ENCODE assay signal across 8 cellular contexts in the genomic region with DNA sequence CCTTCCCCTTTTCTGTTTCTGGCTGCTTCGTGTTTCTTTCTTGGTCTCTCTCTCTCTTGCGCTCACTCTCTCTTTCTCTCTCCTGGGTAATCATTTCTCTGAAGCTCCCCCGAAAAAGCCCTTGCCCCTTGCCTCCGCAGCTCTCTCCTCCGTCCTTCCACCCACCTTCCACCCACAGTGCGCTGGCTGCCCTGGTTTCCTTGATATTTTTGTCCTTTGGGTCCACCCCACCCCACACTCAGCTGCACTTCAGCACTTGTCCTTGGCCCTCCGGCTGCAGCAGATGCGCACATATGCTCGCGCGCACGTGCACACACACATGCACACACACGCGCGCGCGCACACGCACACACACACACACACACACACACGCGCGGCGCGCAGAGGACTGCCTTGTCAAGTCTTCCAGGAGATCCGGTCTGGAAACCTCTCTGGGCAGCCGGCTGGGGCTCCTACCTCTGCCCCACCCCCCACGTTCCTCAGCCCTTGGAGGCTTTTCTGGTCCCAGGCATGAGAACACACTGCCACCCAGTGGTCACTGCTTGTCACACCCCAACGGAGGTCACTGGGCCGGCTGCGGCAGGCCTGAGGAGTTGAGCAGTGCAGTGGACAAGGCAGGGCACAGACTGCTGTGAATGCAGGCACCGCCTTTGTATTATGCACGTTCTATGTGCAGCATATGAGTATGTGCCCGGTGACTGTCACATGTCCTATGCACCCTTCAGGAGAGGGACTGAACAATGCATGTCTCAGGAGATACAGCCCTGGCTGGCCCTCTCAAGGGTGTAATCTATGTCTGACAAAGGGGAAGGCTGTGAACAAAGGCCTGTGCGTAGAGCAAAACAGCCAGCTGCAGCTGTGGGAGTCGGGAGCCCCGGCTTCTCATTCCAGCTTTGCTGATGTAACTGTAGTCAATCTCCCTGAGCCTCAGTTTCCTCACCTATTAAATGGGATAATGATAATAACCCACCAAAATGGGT. TPM values are rescaled to one million over a fixed set of nuclear protein-coding genes. Genes with fewer than 3 reads are reported as not detected.
DNase-seq lines count a peak whose midpoint lies in the region; ATAC-seq lines count a peak whose summit lies in the region.

No MANE protein-coding gene starts in this region.

- peak; percentile 88 for DNase-seq in HT1080 (ENCODE audit: low read depth)
- DNase-seq in NK-92 (lab: John Stamatoyannopoulos, UW; ENCODE audit: unreplicated experiment), result peak; percentile 18
- peak; percentile 74 to 81 for DNase-seq in activated CD8-positive, alpha-beta memory T cell treated with anti-CD3 and anti-CD28 coated beads for 1 hour (ENCODE audit: extremely low read depth in 1 of 2, low read depth in 1 of 2)
- peak; percentile 84 for DNase-seq in effector CD4-positive, alpha-beta T cell
- peak; percentile 90 to 95 for DNase-seq in lung microvascular endothelial cell (ENCODE audit: low read depth in 2 of 2)
- DNase-seq in stimulated activated CD4-positive, alpha-beta T cell treated with anti-CD3 and anti-CD28 coated beads, TNF-alpha, amount 100 ng/mL, for 24 hours (ENCODE audit: low read depth in 3 of 3), result peak; percentile 80 to 89 (median 85)

- ATAC-seq in GM19395 (IDR thresholded peaks at IDR 0.05; ENCODE audit: unreplicated experiment), result peak; percentile 88

- no peak overlapping the region for H3K9ac ChIP-seq in BLaER1

- H3K36me3 ChIP-seq in BLaER1, result no peaks in the 10 kb centered on the region

- H3K27me3 ChIP-seq in BLaER1, result peaks cover 89% of the 10 kb centered on the region

- peaks cover 29% of the 10 kb centered on the region; the same call in 1 of the 2 replicates for H4K20me1 ChIP-seq in BLaER1

- H3K4me2 ChIP-seq in BLaER1, result peak overlapping the region; percentile 86

- H3K4me1 ChIP-seq in BLaER1, result peaks cover 60% of the 10 kb centered on the region

- H3K4me3 ChIP-seq in BLaER1, result peak overlapping the region; percentile 60

- H3K27ac ChIP-seq in BLaER1, result no peak overlapping the region

- no peaks in the 10 kb centered on the region for H3K9me3 ChIP-seq in BLaER1

RNA-seq across cellular contexts. Expression of gene LAG3, which starts 6.5 kb away (rescaled TPM):
- 0.20 and 2.0 TPM in 2 replicates for total RNA-seq in HT1080 (2014; rRNA removed; shearing (Covaris generic))
- 0.18 and 0.41 TPM in 2 replicates for polyA plus RNA-seq in HT1080 (2015; cell fraction: cytosol; rRNA removed)
- 2.2 and 3.1 TPM in 2 replicates for polyA plus RNA-seq in HT1080 (2015; cell fraction: nucleus; rRNA removed)
- 0.20 and 0.22 TPM in 2 replicates for total RNA-seq in lung microvascular endothelial cell

RNA-seq across cellular contexts. Expression of gene CD4, which starts 10.5 kb away (rescaled TPM):
- 0.10 TPM in 1 of 2 replicates, not detected in the other for total RNA-seq in HT1080 (2014; rRNA removed; shearing (Covaris generic))
- polyA plus RNA-seq in HT1080 (2015; cell fraction: cytosol; rRNA removed), result 0.03 and 0.12 TPM in 2 replicates
- 0.16 and 0.35 TPM in 2 replicates for polyA plus RNA-seq in HT1080 (2015; cell fraction: nucleus; rRNA removed)
- not detected in 2 replicates for total RNA-seq in lung microvascular endothelial cell

RNA-seq across cellular contexts. Expression of gene PTMS, which starts 12.7 kb away (rescaled TPM):
- total RNA-seq in HT1080 (2014; rRNA removed; shearing (Covaris generic)), result 105 and 148 TPM in 2 replicates
- 644 and 745 TPM in 2 replicates for polyA plus RNA-seq in HT1080 (2015; cell fraction: cytosol; rRNA removed)
- polyA plus RNA-seq in HT1080 (2015; cell fraction: nucleus; rRNA removed), result 238 and 245 TPM in 2 replicates
- 45.1 and 56.0 TPM in 2 replicates for total RNA-seq in lung microvascular endothelial cell

RNA-seq across cellular contexts. Expression of gene MLF2, which starts 25.9 kb away (rescaled TPM):
- 283 and 297 TPM in 2 replicates for total RNA-seq in HT1080 (2014; rRNA removed; shearing (Covaris generic))
- 284 and 336 TPM in 2 replicates for polyA plus RNA-seq in HT1080 (2015; cell fraction: cytosol; rRNA removed)
- 179 and 198 TPM in 2 replicates for polyA plus RNA-seq in HT1080 (2015; cell fraction: nucleus; rRNA removed)
- total RNA-seq in lung microvascular endothelial cell, result 69.8 and 70.2 TPM in 2 replicates

RNA-seq across cellular contexts. Expression of gene GPR162, which starts 42.8 kb away (rescaled TPM):
- total RNA-seq in HT1080 (2014; rRNA removed; shearing (Covaris generic)), result 7.2 and 8.7 TPM in 2 replicates
- 1.6 and 3.2 TPM in 2 replicates for polyA plus RNA-seq in HT1080 (2015; cell fraction: cytosol; rRNA removed)
- polyA plus RNA-seq in HT1080 (2015; cell fraction: nucleus; rRNA removed), result 6.1 and 8.3 TPM in 2 replicates
- 0.20 and 0.87 TPM in 2 replicates for total RNA-seq in lung microvascular endothelial cell

Comparison
In these comparisons a context has a peak if more than half of its experiments do, and no peak if none do; other contexts are left out.
1. DNase-seq: peak in every context shown above with its lines; median percentile 92 in lung microvascular endothelial cell; 88 in HT1080; 85 in stimulated activated CD4-positive, alpha-beta T cell treated with anti-CD3 and anti-CD28 coated beads, TNF-alpha, amount 100 ng/mL, for 24 hours; 84 in effector CD4-positive, alpha-beta T cell; 78 in activated CD8-positive, alpha-beta memory T cell treated with anti-CD3 and anti-CD28 coated beads for 1 hour; 18 in NK-92.